In genomic region chr12:81377771-81378170, GRCh38 we compare ENCODE assay signal across 18 cellular contexts.
"Had no signal": no experiment of that assay in that cellular context is flagged by ENCODE, and none has a peak within 500 bp of the region (broad histone marks: within the 10 kb centered on the region; RNA-seq: fewer than 3 reads in every experiment).

No MANE protein-coding gene starts in this region.

- ATAC-seq: HepG2, SK-N-SH treated with all-trans-retinoic acid at 6 μM for 48 hours had no signal

- DNase-seq: IMR-90, Karpas-422, KG1, MM.1S, NCI-H1092 treated with DMSO at 0.1 percent for 48 hours, NCI-H1436, NCI-H187, NCI-H2029, NCI-H2081 treated with DMSO at 0.1 percent for 48 hours, NCI-H2171 treated with DMSO at 0.1 percent for 48 hours, NCI-H345, NCI-H446 treated with DMSO at 0.1 percent for 48 hours, NCI-H526, RPMI8226, SHP77, T-helper 1 cell had no signal
